In the genomic region with DNA sequence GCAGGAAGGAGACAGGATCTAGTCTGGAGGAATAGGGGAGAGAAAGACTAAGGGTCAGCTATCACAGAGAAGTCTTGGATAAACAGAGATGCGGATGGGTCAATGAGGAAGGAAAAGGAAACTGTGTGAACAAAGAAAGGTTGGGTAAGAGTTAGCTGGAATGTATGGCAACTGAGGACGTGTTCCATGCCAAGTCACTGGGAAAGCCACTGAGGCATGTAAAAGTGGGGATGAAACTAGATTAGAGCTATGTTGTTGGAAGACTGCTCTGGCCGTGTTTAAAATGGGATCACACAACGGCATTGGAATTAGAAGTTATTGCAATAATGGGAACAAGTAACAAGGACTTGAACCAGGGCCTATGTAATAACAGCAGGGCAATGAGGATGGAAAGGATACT, we compare ENCODE assay signal across 24 cellular contexts.
"Had no signal": no experiment of that assay in that cellular context is flagged by ENCODE, and none has a peak within 500 bp of the region (broad histone marks: within the 10 kb centered on the region; RNA-seq: fewer than 3 reads in every experiment).

No MANE protein-coding gene starts in this region.

- DNase-seq: activated CD4-positive, alpha-beta T cell treated with anti-CD3 and anti-CD28 coated beads for 1 hour; activated CD8-positive, alpha-beta memory T cell treated with anti-CD3 and anti-CD28 coated beads for 24 hours; activated CD8-positive, alpha-beta memory T cell treated with anti-CD3 and anti-CD28 coated beads, Interleukin-2, amount 50 U/mL, for 4 hours; activated naive CD4-positive, alpha-beta T cell treated with Interleukin-2 at 50 U/mL for 16 hours; activated naive CD8-positive, alpha-beta T cell treated with anti-CD3 and anti-CD28 coated beads for 36 hours; activated T-cell treated with anti-CD3 and anti-CD28 coated beads, Interleukin-2, amount 50 U/mL, for 24 hours; amniotic stem cell; immature natural killer cell; kidney glomerular epithelial cell; left ventricle myocardium inferior; mammary epithelial cell; naive thymus-derived CD8-positive, alpha-beta T cell; psoas muscle; right cardiac atrium; stimulated activated CD4-positive, alpha-beta T cell treated with anti-CD3 and anti-CD28 coated beads, Interleukin-12 subunit alpha, Interleukin-12 subunit beta, amount 100 ng/mL, for 4 hours; stimulated activated CD4-positive, alpha-beta T cell treated with anti-CD3 and anti-CD28 coated beads, Interleukin-4, amount 100 ng/mL, for 4 hours; stimulated activated naive CD8-positive, alpha-beta T cell treated with anti-CD3 and anti-CD28 coated beads, Interleukin-15, Interleukin-2, amounts not matched to agents 100 U/mL and 50 U/mL, for 24 hours; T-helper 1 cell; WERI-Rb-1 had no signal

- H3K27me3 Mint-ChIP-seq: activated naive CD8-positive, alpha-beta T cell treated with anti-CD3 and anti-CD28 coated beads for 36 hours; activated T-cell treated with anti-CD3 and anti-CD28 coated beads, Interleukin-2, amount 50 U/mL, for 24 hours; naive thymus-derived CD8-positive, alpha-beta T cell had no signal

- H3K4me3 Mint-ChIP-seq: activated naive CD8-positive, alpha-beta T cell treated with anti-CD3 and anti-CD28 coated beads for 36 hours; activated T-cell treated with anti-CD3 and anti-CD28 coated beads, Interleukin-2, amount 50 U/mL, for 24 hours; immature natural killer cell; mesothelial cell of epicardium; naive thymus-derived CD8-positive, alpha-beta T cell had no signal

- H3K4me1 ChIP-seq: psoas muscle had no signal

- H3K4me3 ChIP-seq: left ventricle myocardium inferior, psoas muscle had no signal

- H3K36me3 ChIP-seq: left ventricle myocardium inferior had no signal

- H3K27ac ChIP-seq: left ventricle myocardium inferior, psoas muscle, WERI-Rb-1 had no signal

- H3K27ac Mint-ChIP-seq: activated naive CD8-positive, alpha-beta T cell treated with anti-CD3 and anti-CD28 coated beads for 36 hours; activated T-cell treated with anti-CD3 and anti-CD28 coated beads, Interleukin-2, amount 50 U/mL, for 24 hours; immature natural killer cell; mesothelial cell of epicardium had no signal

- H3K36me3 Mint-ChIP-seq: activated naive CD8-positive, alpha-beta T cell treated with anti-CD3 and anti-CD28 coated beads for 36 hours; immature natural killer cell; mesothelial cell of epicardium had no signal

- FAIRE-seq: bronchial epithelial cell, endometrium, TTC549, urothelium cell line had no signal

- H3K9me3 ChIP-seq: left ventricle myocardium inferior, psoas muscle had no signal

- H3K9me3 Mint-ChIP-seq: activated naive CD8-positive, alpha-beta T cell treated with anti-CD3 and anti-CD28 coated beads for 36 hours; activated T-cell treated with anti-CD3 and anti-CD28 coated beads, Interleukin-2, amount 50 U/mL, for 24 hours; immature natural killer cell; mesothelial cell of epicardium; naive thymus-derived CD8-positive, alpha-beta T cell had no signal
